Comparison of ENCODE assay signal across 21 cellular contexts in the genomic region with DNA sequence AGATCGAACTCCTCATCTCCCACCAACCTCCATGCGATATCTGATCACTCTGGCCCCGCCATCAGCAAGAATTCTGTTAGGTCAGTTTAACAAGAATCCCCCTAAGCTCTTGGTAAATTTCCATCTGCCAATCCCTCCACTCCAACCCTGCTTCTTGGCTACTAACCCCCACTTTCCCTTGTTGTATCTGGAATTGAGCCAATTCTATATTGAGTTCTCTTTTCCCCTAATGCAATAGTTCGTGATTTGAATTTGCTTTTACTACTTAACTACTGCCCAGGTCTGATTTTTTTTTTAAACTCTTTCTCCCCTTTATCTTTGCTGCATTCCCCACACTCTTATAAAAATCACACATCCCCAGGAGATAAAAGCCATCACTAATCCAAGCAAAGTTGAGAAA.
DNase-seq lines count a peak whose midpoint lies in the region; ATAC-seq, FAIRE-seq and TF ChIP-seq lines count a peak whose summit lies in the region.
"Had no signal": no experiment of that assay in that cellular context is flagged by ENCODE, and none has a peak within 500 bp of the region (broad histone marks: within the 10 kb centered on the region; RNA-seq: fewer than 3 reads in every experiment).

No MANE protein-coding gene starts in this region.

- ATAC-seq in lung (ENCODE audit: insufficient read depth, low FRiP score), result no peak
- ATAC-seq: WTC11 had no signal

- H3K36me3 Mint-ChIP-seq in Calu3 (ENCODE audit: insufficient read depth, unreplicated experiment), result no peaks in the 10 kb centered on the region
- H3K36me3 Mint-ChIP-seq: activated CD4-positive, alpha-beta memory T cell treated with anti-CD3 and anti-CD28 coated beads for 36 hours; activated naive CD4-positive, alpha-beta T cell treated with anti-CD3 and anti-CD28 coated beads, Interleukin-2, amount 10 ng/mL, durations not matched to agents 7 days and 5 days; WTC11 had no signal

- no peaks in the 10 kb centered on the region for H3K27me3 ChIP-seq in lung (ENCODE audit: control insufficient read depth, insufficient read depth)
- no peaks in the 10 kb centered on the region for H3K27me3 ChIP-seq in spleen (replicated peaks in 1 of 7)
- H3K27me3 ChIP-seq: BLaER1 had no signal

- intact Hi-C loops in Calu3 (cut with micrococcal nuclease; ENCODE audit: unreplicated experiment), result no loop called here
- intact Hi-C loops in spleen (cut with DNase I; ENCODE audit: low total_unique reads), result no loop called here

- no peaks in the 10 kb centered on the region for H3K27me3 Mint-ChIP-seq in Calu3 (ENCODE audit: unreplicated experiment)
- H3K27me3 Mint-ChIP-seq: activated naive CD4-positive, alpha-beta T cell treated with anti-CD3 and anti-CD28 coated beads, Interleukin-2, amount 10 ng/mL, durations not matched to agents 7 days and 5 days; stimulated activated naive CD8-positive, alpha-beta T cell treated with anti-CD3 and anti-CD28 coated beads, Interleukin-15, Interleukin-2, amounts not matched to agents 100 ng/mL and 50 ng/mL, for 24 hours had no signal

- peaks cover 37% of the 10 kb centered on the region for H3K4me1 Mint-ChIP-seq in Calu3 (ENCODE audit: low read depth, unreplicated experiment)
- H3K4me1 Mint-ChIP-seq: activated naive CD4-positive, alpha-beta T cell treated with anti-CD3 and anti-CD28 coated beads, Interleukin-2, amount 10 ng/mL, durations not matched to agents 7 days and 5 days; WTC11 had no signal

- H3K9me3 ChIP-seq in lung (ENCODE audit: control insufficient read depth in 2 of 2, insufficient read depth in 1 of 2, low read length in 1 of 2) (no peaks in the 10 kb centered on the region), spleen (no peaks in the 10 kb centered on the region)
- H3K9me3 ChIP-seq: BLaER1 had no signal

- BruUV-seq in Calu3 (replicated peaks; lab: Mats Ljungman, UMichigan), result no TSS peak

- peak overlapping the region; percentile 10 to 59 for H3K27ac ChIP-seq in lung (ENCODE audit: low read depth in 1 of 2, low read length in 1 of 2)
- no peak overlapping the region for H3K27ac ChIP-seq in spleen
- H3K27ac ChIP-seq: 22Rv1, BLaER1, parathyroid adenoma, SK-N-MC had no signal

- WGBS in lung, 2 donors, result 77 to 84% methylated on average over 4 of the region's 4 CpGs
- WGBS in spleen, 5 donors, result 85 to 94% (median 91%) methylated on average over 4 of the region's 4 CpGs

- no peak overlapping the region for H3K4me3 Mint-ChIP-seq in Calu3 (ENCODE audit: low read depth, unreplicated experiment)
- H3K4me3 Mint-ChIP-seq: activated CD4-positive, alpha-beta memory T cell treated with anti-CD3 and anti-CD28 coated beads for 36 hours; activated naive CD4-positive, alpha-beta T cell treated with anti-CD3 and anti-CD28 coated beads, Interleukin-2, amount 10 ng/mL, durations not matched to agents 7 days and 5 days; stimulated activated naive CD8-positive, alpha-beta T cell treated with anti-CD3 and anti-CD28 coated beads, Interleukin-15, Interleukin-2, amounts not matched to agents 100 ng/mL and 50 ng/mL, for 24 hours; WTC11 had no signal

- no peak overlapping the region for H3K4me3 ChIP-seq in lung
- no peak overlapping the region for H3K4me3 ChIP-seq in spleen
- H3K4me3 ChIP-seq: BLaER1, SK-N-MC had no signal

- TF ChIP-seq CTCF in Calu3 (IDR thresholded peaks at IDR 0.05; ENCODE audit: unreplicated experiment) (no peak), lung (IDR thresholded peaks at IDR 0.05; ENCODE audit: control extremely low read depth, extremely low read depth) (no peak), spleen (IDR thresholded peaks at IDR 0.05 in 8 of 11, conservative IDR thresholded peaks at IDR 0.05 in 3 of 11) (no peak)

- no peaks in the 10 kb centered on the region for H3K9me3 Mint-ChIP-seq in Calu3 (ENCODE audit: low read depth, unreplicated experiment)
- H3K9me3 Mint-ChIP-seq: activated CD4-positive, alpha-beta memory T cell treated with anti-CD3 and anti-CD28 coated beads for 36 hours; activated naive CD4-positive, alpha-beta T cell treated with anti-CD3 and anti-CD28 coated beads, Interleukin-2, amount 10 ng/mL, durations not matched to agents 7 days and 5 days; stimulated activated naive CD8-positive, alpha-beta T cell treated with anti-CD3 and anti-CD28 coated beads, Interleukin-15, Interleukin-2, amounts not matched to agents 100 ng/mL and 50 ng/mL, for 24 hours; WTC11 had no signal

- H3K4me1 ChIP-seq in lung (ENCODE audit: control insufficient read depth in 2 of 2, insufficient read depth in 2 of 2, low read length in 2 of 2) (peaks cover 2 to 23% of the 10 kb centered on the region in 2 donors), spleen (peaks cover 0 to 5% (median 0%) of the 10 kb centered on the region in 6 donors)
- H3K4me1 ChIP-seq: BLaER1, parathyroid adenoma had no signal

- peak overlapping the region; percentile 6 for H3K27ac Mint-ChIP-seq in Calu3 (ENCODE audit: unreplicated experiment)
- H3K27ac Mint-ChIP-seq: activated CD4-positive, alpha-beta memory T cell treated with anti-CD3 and anti-CD28 coated beads for 36 hours; activated naive CD4-positive, alpha-beta T cell treated with anti-CD3 and anti-CD28 coated beads, Interleukin-2, amount 10 ng/mL, durations not matched to agents 7 days and 5 days; stimulated activated naive CD8-positive, alpha-beta T cell treated with anti-CD3 and anti-CD28 coated beads, Interleukin-15, Interleukin-2, amounts not matched to agents 100 ng/mL and 50 ng/mL, for 24 hours had no signal

- CTCF ChIA-PET in Calu3 (lab: Charles Lee), result no interaction called here

- H3K36me3 ChIP-seq in lung (ENCODE audit: control insufficient read depth in 2 of 2, insufficient read depth in 2 of 2, low read length in 2 of 2), result no peaks in the 10 kb centered on the region
- no peaks in the 10 kb centered on the region for H3K36me3 ChIP-seq in spleen
- H3K36me3 ChIP-seq: BLaER1 had no signal

- FAIRE-seq in GM19239 (lab: Jason Lieb, UNC), result no peak
- FAIRE-seq: G401.6 had no signal

- TF ChIP-seq POLR2A in spleen (IDR thresholded peaks at IDR 0.05), result no peak

- peak; percentile 10 for DNase-seq in DMS79 treated with DMSO at 0.1 percent for 48 hours (lab: John Stamatoyannopoulos, UW)
- DNase-seq in DMS79 (lab: John Stamatoyannopoulos, UW), result no peak
- no peak for DNase-seq in Calu3
- peak; percentile 76 for DNase-seq in NCI-H69 (lab: John Stamatoyannopoulos, UW)
- no peak for DNase-seq in lung (ENCODE audit: low spot score)
- no peak for DNase-seq in spleen
- no peak for DNase-seq in GM19239 (ENCODE audit: insufficient read length, low spot score)
- DNase-seq in pons (ENCODE audit: low spot score), result no peak
- DNase-seq: activated CD4-positive, alpha-beta memory T cell treated with anti-CD3 and anti-CD28 coated beads for 36 hours; activated naive CD4-positive, alpha-beta T cell treated with anti-CD3 and anti-CD28 coated beads, Interleukin-2, amount 10 ng/mL, durations not matched to agents 7 days and 5 days; activated T-cell treated with anti-CD3 and anti-CD28 coated beads, Interleukin-2, amount 50 U/mL, for 1 hour; aorta; NCI-H1694; stimulated activated CD4-positive, alpha-beta T cell treated with anti-CD3 and anti-CD28 coated beads, Interleukin-2, amount 100 ng/mL, for 48 hours had no signal

Comparison
In these comparisons a context has a peak if more than half of its experiments do, and no peak if none do; other contexts are left out.
1. DNase-seq: peak in DMS79 treated with DMSO at 0.1 percent for 48 hours (single experiment) and NCI-H69 (single experiment); none in DMS79 (single experiment), Calu3 (single experiment), lung (single experiment), spleen (single experiment), GM19239 (single experiment) and pons (single experiment).
2. H3K27ac ChIP-seq: peak in lung (2 of 2); none in spleen (0 of 8).